ENCODE assay signal across 23 cellular contexts in genomic region chr9:118316831-118317230, GRCh38.
DNase-seq lines count a peak whose midpoint lies in the region; ATAC-seq and TF ChIP-seq lines count a peak whose summit lies in the region.
"Had no signal": no experiment of that assay in that cellular context is flagged by ENCODE, and none has a peak within 500 bp of the region (broad histone marks: within the 10 kb centered on the region; RNA-seq: fewer than 3 reads in every experiment).

No MANE protein-coding gene starts in this region.

- no peaks in the 10 kb centered on the region for H3K36me3 Mint-ChIP-seq in neural crest cell (ENCODE audit: low read depth)
- H3K36me3 Mint-ChIP-seq in naive thymus-derived CD4-positive, alpha-beta T cell, result no peaks in the 10 kb centered on the region
- H3K36me3 Mint-ChIP-seq: CD14-positive monocyte; CD4-positive, alpha-beta memory T cell; CD4-positive, CD25-positive, alpha-beta regulatory T cell; CD8-positive, alpha-beta memory T cell had no signal

- H3K27me3 Mint-ChIP-seq in neural crest cell (ENCODE audit: low read depth), result no peaks in the 10 kb centered on the region
- peaks cover 0 to 5% (median 0%) of the 10 kb centered on the region in 5 donors for H3K27me3 Mint-ChIP-seq in naive thymus-derived CD4-positive, alpha-beta T cell
- H3K27me3 Mint-ChIP-seq: CD4-positive, CD25-positive, alpha-beta regulatory T cell; CD8-positive, alpha-beta memory T cell had no signal

- no peaks in the 10 kb centered on the region for H3K9me3 Mint-ChIP-seq in neural crest cell
- peaks cover 0 to 13% (median 0%) of the 10 kb centered on the region in 11 donors for H3K9me3 Mint-ChIP-seq in naive thymus-derived CD4-positive, alpha-beta T cell

- ATAC-seq in naive thymus-derived CD4-positive, alpha-beta T cell, result no peak
- ATAC-seq: GM12878 had no signal

- intact Hi-C loops in naive thymus-derived CD4-positive, alpha-beta T cell (cut with micrococcal nuclease), result no loop called here

- H3K9me3 ChIP-seq in naive thymus-derived CD4-positive, alpha-beta T cell (ENCODE audit: control insufficient read depth in 2 of 3, low read length in 3 of 3), result no peaks in the 10 kb centered on the region
- H3K9me3 ChIP-seq: BE2C, BLaER1 had no signal

- H3K36me3 ChIP-seq in naive thymus-derived CD4-positive, alpha-beta T cell (ENCODE audit: control insufficient read depth in 2 of 3, insufficient read depth in 3 of 3, low read length in 3 of 3), result no peaks in the 10 kb centered on the region
- H3K36me3 ChIP-seq: BE2C, BLaER1 had no signal

- POLR2A ChIA-PET in naive thymus-derived CD4-positive, alpha-beta T cell (lab: Charles Lee), result no interaction called here

- no peak overlapping the region for H3K4me3 Mint-ChIP-seq in neural crest cell
- H3K4me3 Mint-ChIP-seq in naive thymus-derived CD4-positive, alpha-beta T cell, result no peak overlapping the region
- H3K4me3 Mint-ChIP-seq: CD14-positive monocyte; CD4-positive, alpha-beta memory T cell; CD4-positive, CD25-positive, alpha-beta regulatory T cell; CD8-positive, alpha-beta memory T cell had no signal

- peak overlapping the region; percentile 3 for H3K27ac Mint-ChIP-seq in neural crest cell (ENCODE audit: unreplicated experiment)
- H3K27ac Mint-ChIP-seq in naive thymus-derived CD4-positive, alpha-beta T cell, result no peak overlapping the region
- H3K27ac Mint-ChIP-seq: CD14-positive monocyte; CD4-positive, CD25-positive, alpha-beta regulatory T cell; CD8-positive, alpha-beta memory T cell had no signal

- no peaks in the 10 kb centered on the region for H3K4me1 ChIP-seq in naive thymus-derived CD4-positive, alpha-beta T cell (ENCODE audit: control insufficient read depth in 2 of 2, insufficient read depth in 2 of 2, low read length in 2 of 2)
- H3K4me1 ChIP-seq: BE2C, BLaER1 had no signal

- H3K27me3 ChIP-seq in naive thymus-derived CD4-positive, alpha-beta T cell (ENCODE audit: control insufficient read depth in 2 of 2, insufficient read depth in 2 of 2, low read length in 2 of 2), result no peaks in the 10 kb centered on the region
- H3K27me3 ChIP-seq: BE2C, BLaER1 had no signal

- DNase-seq in neural crest cell (ENCODE audit: low read depth, low spot score) (no peak), renal cortical epithelial cell (ENCODE audit: low read depth) (peak; percentile 62), UCSD-AML1 (lab: John Stamatoyannopoulos, UW; ENCODE audit: unreplicated experiment) (no peak), HK-2 (ENCODE audit: unreplicated experiment) (no peak)
- no peak for DNase-seq in naive thymus-derived CD4-positive, alpha-beta T cell
- DNase-seq: 8988T; ACHN; BE2C; C1 segment of cervical spinal cord; CD4-positive, alpha-beta memory T cell; CD4-positive, CD25-positive, alpha-beta regulatory T cell; CD8-positive, alpha-beta memory T cell; COR-L47; DMS 273 treated with DMSO at 0.1 percent for 48 hours; DMS153; DMS53; DMS79; DND-41; EL; GDM1 had no signal

- no peak overlapping the region for H3K27ac ChIP-seq in naive thymus-derived CD4-positive, alpha-beta T cell (ENCODE audit: low read depth, low read length)
- H3K27ac ChIP-seq: BLaER1 had no signal

- TF ChIP-seq CTCF in neural crest cell (conservative IDR thresholded peaks at IDR 0.05), result no peak

- H3K4me3 ChIP-seq in naive thymus-derived CD4-positive, alpha-beta T cell (ENCODE audit: low read length), result no peak overlapping the region
- H3K4me3 ChIP-seq: BLaER1, GM12878 had no signal

- CTCF ChIA-PET in naive thymus-derived CD4-positive, alpha-beta T cell (lab: Charles Lee), result no interaction called here

- peaks cover 15% of the 10 kb centered on the region for H3K4me1 Mint-ChIP-seq in neural crest cell
- no peaks in the 10 kb centered on the region for H3K4me1 Mint-ChIP-seq in naive thymus-derived CD4-positive, alpha-beta T cell
- H3K4me1 Mint-ChIP-seq: CD14-positive monocyte; CD4-positive, alpha-beta memory T cell; CD4-positive, CD25-positive, alpha-beta regulatory T cell; CD8-positive, alpha-beta memory T cell had no signal
